ENCODE assay signal across 14 cellular contexts in genomic region chr5:81164936-81165335, GRCh38.
DNase-seq lines count a peak whose midpoint lies in the region; FAIRE-seq and TF ChIP-seq lines count a peak whose summit lies in the region.
"Had no signal": no experiment of that assay in that cellular context is flagged by ENCODE, and none has a peak within 500 bp of the region (broad histone marks: within the 10 kb centered on the region; RNA-seq: fewer than 3 reads in every experiment).

No MANE protein-coding gene starts in this region.

- H3K27me3 Mint-ChIP-seq in astrocyte (ENCODE audit: low read depth, unreplicated experiment) = peaks cover 3% of the 10 kb centered on the region

- H3K9ac ChIP-seq in astrocyte (ENCODE audit: low read length) (peak overlapping the region; percentile 3), neuronal stem cell (ENCODE audit: low read depth, low read length, poor library complexity) (no peak overlapping the region)
- H3K9ac ChIP-seq: parathyroid adenoma had no signal

- H3K79me1 ChIP-seq in neuronal stem cell (ENCODE audit: low read depth, low read length) = no peaks in the 10 kb centered on the region

- H3K27me3 ChIP-seq in astrocyte (ENCODE audit: insufficient read depth, low read length) (no peaks in the 10 kb centered on the region), neuronal stem cell (ENCODE audit: control insufficient read depth in 3 of 3, insufficient read depth in 3 of 3, low read depth in 1 of 3, low read length in 3 of 3) (peaks cover 0 to 2% (median 0%) of the 10 kb centered on the region in 3 experiments)
- H3K27me3 ChIP-seq: BE2C, tibial artery had no signal

- peaks cover 14% of the 10 kb centered on the region for H3K4me1 Mint-ChIP-seq in astrocyte (ENCODE audit: low read depth, unreplicated experiment)

- no peak overlapping the region for H2BK15ac ChIP-seq in neuronal stem cell (ENCODE audit: low read length)

- no peak overlapping the region for H2AK5ac ChIP-seq in neuronal stem cell (ENCODE audit: low read depth, low read length)

- H3K4me1 ChIP-seq in astrocyte (ENCODE audit: insufficient read depth, low read length) (no peaks in the 10 kb centered on the region), neuronal stem cell (ENCODE audit: control insufficient read depth in 2 of 2, insufficient read depth in 1 of 2, low read depth in 1 of 2, low read length in 2 of 2) (peaks cover 5 to 11% of the 10 kb centered on the region in 2 donors)
- H3K4me1 ChIP-seq: parathyroid adenoma, tibial artery had no signal

- H3K36me3 ChIP-seq in astrocyte (ENCODE audit: insufficient read depth, low read length) (no peaks in the 10 kb centered on the region), neuronal stem cell (replicated peaks in 1 of 2; ENCODE audit: control insufficient read depth in 2 of 2, insufficient read depth in 2 of 2, low read length in 2 of 2) (no peaks in the 10 kb centered on the region)
- H3K36me3 ChIP-seq: BE2C, tibial artery had no signal

- no peak overlapping the region for H3K23ac ChIP-seq in neuronal stem cell (ENCODE audit: low read depth, low read length, poor library complexity)

- H3K27ac ChIP-seq in astrocyte (ENCODE audit: low read depth, low read length) (peak overlapping the region; percentile 27), neuronal stem cell (replicated peaks; ENCODE audit: low read length) (no peak overlapping the region)
- H3K27ac ChIP-seq: parathyroid adenoma, tibial artery, VCaP had no signal

- H3K9me3 Mint-ChIP-seq in astrocyte (ENCODE audit: unreplicated experiment) = peaks cover 4% of the 10 kb centered on the region
- H3K9me3 Mint-ChIP-seq: IgD-negative memory B cell had no signal

- H3K4me3 ChIP-seq in astrocyte (ENCODE audit: insufficient read depth, low read depth, low read length) (no peak overlapping the region), neuronal stem cell (ENCODE audit: low read length in 2 of 2) (no peak overlapping the region)
- H3K4me3 ChIP-seq: tibial artery had no signal

- peak overlapping the region; percentile 51 for H3K4me3 Mint-ChIP-seq in astrocyte (ENCODE audit: unreplicated experiment)
- H3K4me3 Mint-ChIP-seq: activated CD8-positive, alpha-beta T cell treated with anti-CD3 and anti-CD28 coated beads, Interleukin-2, amount 10 ng/mL, durations not matched to agents 7 days and 5 days; IgD-negative memory B cell had no signal

- H4K8ac ChIP-seq in neuronal stem cell (ENCODE audit: low read depth, low read length) = no peak overlapping the region

- no peaks in the 10 kb centered on the region for H4K20me1 ChIP-seq in astrocyte (ENCODE audit: insufficient read depth, low read length)

- H3K9me3 ChIP-seq in astrocyte (ENCODE audit: insufficient read depth, low read depth, low read length) = no peaks in the 10 kb centered on the region
- H3K9me3 ChIP-seq in neuronal stem cell (replicated peaks in 1 of 2; ENCODE audit: control insufficient read depth in 2 of 2, insufficient read depth in 1 of 2, low read depth in 1 of 2, low read length in 2 of 2) = peaks cover 0 to under 1% of the 10 kb centered on the region in 2 donors
- H3K9me3 ChIP-seq: BE2C, tibial artery had no signal

- no peaks in the 10 kb centered on the region for H3K79me2 ChIP-seq in astrocyte (ENCODE audit: insufficient read depth, low read length)
- H3K79me2 ChIP-seq: parathyroid adenoma had no signal

- no peak overlapping the region for H2BK120ac ChIP-seq in neuronal stem cell (ENCODE audit: low read depth, low read length)

- H3K4me2 ChIP-seq in astrocyte (ENCODE audit: low read length) = peak overlapping the region; percentile 24
- H3K4me2 ChIP-seq in neuronal stem cell (ENCODE audit: insufficient read depth, low read length, poor library complexity, severe bottlenecking) = no peak overlapping the region

- DNase-seq in M059J (ENCODE audit: low read depth) (peak; percentile 85), astrocyte (ENCODE audit: low read depth) (peak; percentile 92), islet precursor cell (peak; percentile 67), urothelium cell line (ENCODE audit: low spot score) (peak; percentile 53), NCI-H2107 (lab: John Stamatoyannopoulos, UW) (no peak), neuronal stem cell (ENCODE audit: low spot score) (no peak), foreskin melanocyte (no peak)
- DNase-seq: tibial artery had no signal

- no peak overlapping the region for H3K18ac ChIP-seq in neuronal stem cell (ENCODE audit: low read length)

- H3K4ac ChIP-seq in neuronal stem cell (ENCODE audit: low read length) = no peak overlapping the region

- no CpG with 5 or more reads among the region's 9 CpGs for WGBS in neuronal stem cell (ENCODE audit: extremely low coverage in 2 of 2, insufficient read length in 2 of 2, insufficient replicate concordance in 1 of 2), 2 donors

- no peak overlapping the region for H2BK5ac ChIP-seq in neuronal stem cell (ENCODE audit: low read length)

- no peak for FAIRE-seq in astrocyte (lab: Jason Lieb, UNC)
- FAIRE-seq in urothelium cell line (lab: Jason Lieb, UNC) = no peak
- FAIRE-seq: frontal cortex had no signal

- TF ChIP-seq CTCF in astrocyte (IDR thresholded peaks at IDR 0.05; ENCODE audit: insufficient read depth, low read depth, low read length) = no peak

- H2AFZ ChIP-seq in astrocyte (ENCODE audit: low read depth, low read length) (no peak overlapping the region), neuronal stem cell (ENCODE audit: low read length) (no peak overlapping the region)
- H2AFZ ChIP-seq: parathyroid adenoma had no signal

- peak overlapping the region; percentile 97 for H3K27ac Mint-ChIP-seq in astrocyte (ENCODE audit: unreplicated experiment)
- H3K27ac Mint-ChIP-seq: activated CD8-positive, alpha-beta T cell treated with anti-CD3 and anti-CD28 coated beads, Interleukin-2, amount 10 ng/mL, durations not matched to agents 7 days and 5 days; IgD-negative memory B cell had no signal

- no peak overlapping the region for H4K91ac ChIP-seq in neuronal stem cell (ENCODE audit: low read depth, low read length, poor library complexity)

- H2BK12ac ChIP-seq in neuronal stem cell (ENCODE audit: low read length) = no peak overlapping the region

- H3K36me3 Mint-ChIP-seq in astrocyte (ENCODE audit: low read depth, unreplicated experiment) = no peaks in the 10 kb centered on the region

- no peak overlapping the region for H3K14ac ChIP-seq in neuronal stem cell (ENCODE audit: low read length)

Comparison
In these comparisons a context has a peak if more than half of its experiments do, and no peak if none do; other contexts are left out.
1. DNase-seq: peak in M059J (single experiment), astrocyte (single experiment), islet precursor cell (single experiment) and urothelium cell line (single experiment); none in NCI-H2107 (single experiment), neuronal stem cell (single experiment) and foreskin melanocyte (single experiment).